ENCODE assay signal across 12 cellular contexts in the genomic region with DNA sequence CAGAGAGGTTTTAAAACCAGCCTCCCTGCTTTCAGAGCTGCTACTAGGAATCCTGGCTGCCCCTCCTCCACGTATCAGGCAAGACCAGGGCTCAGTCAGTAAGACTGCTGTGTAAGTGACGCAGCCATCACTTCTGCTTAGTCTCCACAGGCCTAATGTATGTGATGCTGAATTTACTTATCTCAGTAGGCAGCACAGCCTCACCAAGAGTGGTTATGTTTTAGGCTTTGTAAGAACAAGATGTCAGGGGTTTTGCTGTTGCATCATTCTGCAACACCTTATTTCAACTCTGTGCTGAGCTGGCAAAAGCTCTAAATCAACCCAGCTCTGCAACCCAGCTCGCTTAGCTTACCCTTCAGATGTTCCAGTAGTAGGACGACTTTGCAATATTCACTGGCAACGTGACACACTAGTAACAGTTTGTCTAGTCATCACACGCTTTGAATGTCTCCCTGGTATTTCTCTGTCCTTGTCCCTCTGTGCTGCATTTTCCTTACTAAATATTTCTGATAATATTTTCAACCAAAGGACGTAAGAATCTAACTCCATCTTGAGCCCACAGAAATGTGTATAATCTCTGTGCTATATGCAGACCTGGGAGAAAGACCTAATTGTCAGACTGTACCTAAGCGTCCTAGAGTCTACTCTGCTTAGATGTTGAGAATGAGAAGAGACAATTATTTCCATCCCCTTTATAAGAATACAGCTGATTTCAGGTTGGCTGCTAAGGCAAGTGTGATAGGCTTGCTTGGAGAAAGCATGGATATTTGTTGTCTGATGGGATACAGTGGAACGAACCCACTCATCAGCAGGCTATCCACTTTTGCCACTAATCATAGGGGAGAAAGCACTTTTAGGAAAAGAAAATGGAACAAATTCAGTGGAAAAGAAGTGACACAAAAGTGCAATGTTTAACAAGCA.
DNase-seq lines count a peak whose midpoint lies in the region; ATAC-seq and TF ChIP-seq lines count a peak whose summit lies in the region.
"Had no signal": no experiment of that assay in that cellular context is flagged by ENCODE, and none has a peak within 500 bp of the region (broad histone marks: within the 10 kb centered on the region; RNA-seq: fewer than 3 reads in every experiment).

No MANE protein-coding gene starts in this region.

- H2BK15ac ChIP-seq in mesendoderm (replicated peaks; ENCODE audit: low read depth): no peak overlapping the region

- H3K4ac ChIP-seq in mesendoderm (ENCODE audit: low read depth, low read length): peak overlapping the region; percentile 24

- H3K36me3 ChIP-seq in esophagus muscularis mucosa: no peaks in the 10 kb centered on the region
- no peaks in the 10 kb centered on the region for H3K36me3 ChIP-seq in mesendoderm (ENCODE audit: control insufficient read depth, insufficient read depth, low read length)

- no peak overlapping the region for H3K9ac ChIP-seq in mesendoderm (ENCODE audit: low read length)

- peak overlapping the region in 3 of 4 donors; percentile 66 to 75 (median 69) for H3K27ac ChIP-seq in esophagus muscularis mucosa (replicated peaks in 1 of 4)
- H3K27ac ChIP-seq in mesendoderm (ENCODE audit: low read depth, low read length): peak overlapping the region; percentile 32

- intact Hi-C loops in esophagus muscularis mucosa (cut with DNase I): no loop called here

- peak overlapping the region; percentile 57 for H3K56ac ChIP-seq in mesendoderm (ENCODE audit: low read length)

- H3K4me1 ChIP-seq in esophagus muscularis mucosa (peaks cover 30 to 49% (median 35%) of the 10 kb centered on the region in 4 donors), mesendoderm (ENCODE audit: control insufficient read depth, low read depth, low read length) (peaks cover 9% of the 10 kb centered on the region)

- WGBS in esophagus muscularis mucosa: 67% methylated on average over 9 of the region's 9 CpGs
- WGBS in mesendoderm (ENCODE audit: extremely low coverage, insufficient coverage, low lambda C conversion rate): no CpG with 5 or more reads among the region's 9 CpGs

- H4K5ac ChIP-seq in mesendoderm (ENCODE audit: low read length): no peak overlapping the region

- no peak overlapping the region for H3K23ac ChIP-seq in mesendoderm (ENCODE audit: low read length)

- no peaks in the 10 kb centered on the region for H3K9me3 ChIP-seq in esophagus muscularis mucosa

- H3K4me3 ChIP-seq in esophagus muscularis mucosa: no peak overlapping the region
- no peak overlapping the region for H3K4me3 ChIP-seq in mesendoderm (ENCODE audit: low read length)

- H3K79me1 ChIP-seq in mesendoderm (ENCODE audit: low read length): no peaks in the 10 kb centered on the region

- DNase-seq in ELF-1 (ENCODE audit: low read depth, low spot score) (peak; percentile 50), OCI-M2 (lab: John Stamatoyannopoulos, UW; ENCODE audit: unreplicated experiment) (peak; percentile 23), esophagus muscularis mucosa (ENCODE audit: extremely low spot score) (no peak), mesendoderm (peak; percentile 89), cerebellum (ENCODE audit: low spot score) (no peak)
- DNase-seq: activated CD4-positive, alpha-beta T cell treated with anti-CD3 and anti-CD28 coated beads for 1 hour; effector memory CD4-positive, alpha-beta T cell; SHP77 had no signal

- no peak overlapping the region for H2BK120ac ChIP-seq in mesendoderm (ENCODE audit: low read depth, low read length)

- ATAC-seq in GM21576 (IDR thresholded peaks at IDR 0.05; ENCODE audit: unreplicated experiment): no peak
- ATAC-seq in HG03108 (IDR thresholded peaks at IDR 0.05; ENCODE audit: unreplicated experiment): no peak
- ATAC-seq in GM21526 (IDR thresholded peaks at IDR 0.05; ENCODE audit: low FRiP score, unreplicated experiment): no peak
- ATAC-seq: left colon had no signal

- TF ChIP-seq EP300 in esophagus muscularis mucosa (IDR thresholded peaks at IDR 0.05): no peak

- TF ChIP-seq POLR2A in esophagus muscularis mucosa (IDR thresholded peaks at IDR 0.05; ENCODE audit: low read depth): no peak

- TF ChIP-seq CTCF in esophagus muscularis mucosa (IDR thresholded peaks at IDR 0.05): no peak

- peak overlapping the region; percentile 17 for H2BK5ac ChIP-seq in mesendoderm (ENCODE audit: low read length)

- no peaks in the 10 kb centered on the region for H3K79me2 ChIP-seq in mesendoderm (ENCODE audit: control insufficient read depth, insufficient read depth, low read length)

- no peak overlapping the region for H3K4me2 ChIP-seq in mesendoderm (ENCODE audit: low read length)

- no peak overlapping the region for H2AK5ac ChIP-seq in mesendoderm (ENCODE audit: low read length)

- no peak overlapping the region for H3K18ac ChIP-seq in mesendoderm (ENCODE audit: low read length)

- H3K27me3 ChIP-seq in esophagus muscularis mucosa (no peaks in the 10 kb centered on the region), mesendoderm (ENCODE audit: insufficient read depth, low read length, poor library complexity) (no peaks in the 10 kb centered on the region)

- no peak overlapping the region for H4K8ac ChIP-seq in mesendoderm (ENCODE audit: low read depth, low read length)

Comparison
In these comparisons a context has a peak if more than half of its experiments do, and no peak if none do; other contexts are left out.
1. DNase-seq: peak in ELF-1 (single experiment), OCI-M2 (single experiment) and mesendoderm (single experiment); none in esophagus muscularis mucosa (single experiment) and cerebellum (single experiment).